ENCODE assay signal across 10 cellular contexts in genomic region chr4:151744614-151745013, GRCh38. TPM values are rescaled to one million over a fixed set of nuclear protein-coding genes. Genes with fewer than 3 reads are reported as not detected.
DNase-seq lines count a peak whose midpoint lies in the region; ATAC-seq and TF ChIP-seq lines count a peak whose summit lies in the region.
"Had no signal": no experiment of that assay in that cellular context is flagged by ENCODE, and none has a peak within 500 bp of the region (broad histone marks: within the 10 kb centered on the region; RNA-seq: fewer than 3 reads in every experiment).

No MANE protein-coding gene starts in this region.

- no peak overlapping the region for H3K4me3 Mint-ChIP-seq in CD8-positive, alpha-beta memory T cell
- H3K4me3 Mint-ChIP-seq: dendritic cell treated with granulocyte-macrophage colony-stimulating factor and Interleukin-4, amounts not matched to agents 40 ng/mL and 50 ng/mL, for 4 days had no signal

- H3K4me1 Mint-ChIP-seq in CD8-positive, alpha-beta memory T cell, result no peaks in the 10 kb centered on the region

- H3K27me3 ChIP-seq in MM.1S (replicated peaks; ENCODE audit: insufficient read depth, low read length) (no peaks in the 10 kb centered on the region), skeletal muscle satellite cell (ENCODE audit: control insufficient read depth, insufficient read depth, low read length) (no peaks in the 10 kb centered on the region), right atrium auricular region (no peaks in the 10 kb centered on the region)
- H3K27me3 ChIP-seq in CD8-positive, alpha-beta memory T cell (ENCODE audit: insufficient read depth, low read length, poor library complexity, severe bottlenecking), result no peaks in the 10 kb centered on the region
- H3K27me3 ChIP-seq: neutrophil had no signal

- DNase-seq in MM.1S (peak; percentile 8), NCI-H524 (lab: John Stamatoyannopoulos, UW) (no peak), right atrium auricular region (ENCODE audit: low spot score) (no peak)
- DNase-seq in CD8-positive, alpha-beta memory T cell, result no peak

- no peaks in the 10 kb centered on the region for H3K36me3 ChIP-seq in MM.1S (replicated peaks; ENCODE audit: insufficient read depth, low read length)
- H3K36me3 ChIP-seq in skeletal muscle satellite cell (ENCODE audit: insufficient read depth, low read length), result no peaks in the 10 kb centered on the region
- no peaks in the 10 kb centered on the region for H3K36me3 ChIP-seq in right atrium auricular region
- H3K36me3 ChIP-seq in CD8-positive, alpha-beta memory T cell (ENCODE audit: insufficient read depth, low read length), result no peaks in the 10 kb centered on the region
- H3K36me3 ChIP-seq: neutrophil had no signal

- peaks cover 0 to under 1% of the 10 kb centered on the region in 2 donors for H3K27me3 Mint-ChIP-seq in CD8-positive, alpha-beta memory T cell
- H3K27me3 Mint-ChIP-seq: dendritic cell treated with granulocyte-macrophage colony-stimulating factor and Interleukin-4, amounts not matched to agents 40 ng/mL and 50 ng/mL, for 4 days had no signal

- no peaks in the 10 kb centered on the region for H3K9me3 Mint-ChIP-seq in CD8-positive, alpha-beta memory T cell
- H3K9me3 Mint-ChIP-seq: dendritic cell treated with granulocyte-macrophage colony-stimulating factor and Interleukin-4, amounts not matched to agents 40 ng/mL and 50 ng/mL, for 4 days had no signal

- no peaks in the 10 kb centered on the region for H3K9me2 ChIP-seq in MM.1S (replicated peaks; ENCODE audit: insufficient read depth, low read length)

- H3K4me2 ChIP-seq in MM.1S (ENCODE audit: low read depth, low read length) (no peak overlapping the region), skeletal muscle satellite cell (ENCODE audit: low read length) (peak overlapping the region; percentile 22)

- peak overlapping the region in 1 of 8 donors; percentile 44 for H3K27ac Mint-ChIP-seq in CD8-positive, alpha-beta memory T cell
- H3K27ac Mint-ChIP-seq: dendritic cell treated with granulocyte-macrophage colony-stimulating factor and Interleukin-4, amounts not matched to agents 40 ng/mL and 50 ng/mL, for 4 days had no signal

- H3K9me3 ChIP-seq in MM.1S (replicated peaks; ENCODE audit: insufficient read depth, low read length) (no peaks in the 10 kb centered on the region), skeletal muscle satellite cell (replicated peaks; ENCODE audit: low read length) (no peaks in the 10 kb centered on the region), right atrium auricular region (no peaks in the 10 kb centered on the region)
- H3K9me3 ChIP-seq in CD8-positive, alpha-beta memory T cell (ENCODE audit: low read length), result no peaks in the 10 kb centered on the region
- H3K9me3 ChIP-seq: neutrophil had no signal

- no peaks in the 10 kb centered on the region for H3K79me2 ChIP-seq in MM.1S (ENCODE audit: low read length)

- peak; percentile 53 for ATAC-seq in GM21423 (IDR thresholded peaks at IDR 0.05; ENCODE audit: unreplicated experiment)
- ATAC-seq in esophagus mucosa, result peak; percentile 94
- ATAC-seq in HG02678 (IDR thresholded peaks at IDR 0.05; ENCODE audit: unreplicated experiment), result no peak

- H3F3A ChIP-seq in MM.1S (ENCODE audit: insufficient read depth, low read length), result no peaks in the 10 kb centered on the region

- no peak overlapping the region for H2AFZ ChIP-seq in MM.1S (ENCODE audit: low read length)

- CTCF ChIA-PET in CD8-positive, alpha-beta memory T cell (lab: Charles Lee), result no interaction called here

- POLR2A ChIA-PET in CD8-positive, alpha-beta memory T cell (lab: Charles Lee), result no interaction called here

- H3K4me3 ChIP-seq in MM.1S (ENCODE audit: low read length) (no peak overlapping the region), skeletal muscle satellite cell (ENCODE audit: low read length) (no peak overlapping the region), right atrium auricular region (no peak overlapping the region)
- no peak overlapping the region for H3K4me3 ChIP-seq in CD8-positive, alpha-beta memory T cell (ENCODE audit: low read length)

- H3K27ac ChIP-seq in MM.1S (ENCODE audit: low read length) (no peak overlapping the region), right atrium auricular region (peak overlapping the region in 1 of 2 donors; percentile 50)
- no peak overlapping the region for H3K27ac ChIP-seq in CD8-positive, alpha-beta memory T cell (ENCODE audit: low read depth, low read length)
- H3K27ac ChIP-seq: neutrophil had no signal

- TF ChIP-seq CTCF in MM.1S (IDR thresholded peaks at IDR 0.05; ENCODE audit: low read length), result no peak
- TF ChIP-seq CTCF in right atrium auricular region (IDR thresholded peaks at IDR 0.05), result no peak

- no peak overlapping the region for H3K9ac ChIP-seq in MM.1S (ENCODE audit: low read length)
- peak overlapping the region; percentile 50 for H3K9ac ChIP-seq in skeletal muscle satellite cell (ENCODE audit: low read depth, low read length)

- H3K4me1 ChIP-seq in MM.1S (ENCODE audit: low read length), result peaks cover 5% of the 10 kb centered on the region; the same call in 1 of the 2 replicates
- peaks cover 16% of the 10 kb centered on the region for H3K4me1 ChIP-seq in skeletal muscle satellite cell (ENCODE audit: control insufficient read depth, insufficient read depth, low read length)
- peaks cover 0 to 19% of the 10 kb centered on the region in 2 donors for H3K4me1 ChIP-seq in right atrium auricular region
- H3K4me1 ChIP-seq in CD8-positive, alpha-beta memory T cell (ENCODE audit: insufficient read depth, low read length), result no peaks in the 10 kb centered on the region

- H4K20me1 ChIP-seq in MM.1S (ENCODE audit: insufficient read depth, low read length), result no peaks in the 10 kb centered on the region

- peaks cover 14 to 53% (median 17%) of the 10 kb centered on the region in 3 donors for H3K36me3 Mint-ChIP-seq in CD8-positive, alpha-beta memory T cell

RNA-seq across cellular contexts. Expression of gene GATB, which starts 16.2 kb away (rescaled TPM):
- total RNA-seq in esophagus mucosa (22.8 TPM), right atrium auricular region (100 to 1,000 TPM in 1 of 2 donors, 10 to 100 TPM in 1; 28.1 to 131 TPM)
- total RNA-seq in skeletal muscle satellite cell (2012; rRNA removed), result 15.9 and 20.5 TPM in 2 replicates
- 10 to 100 TPM; 27.0 to 29.6 TPM for total RNA-seq in CD8-positive, alpha-beta memory T cell
- 12.3 TPM for polyA plus RNA-seq in CD8-positive, alpha-beta memory T cell
